ENCODE assay signal across 32 cellular contexts in the genomic region with DNA sequence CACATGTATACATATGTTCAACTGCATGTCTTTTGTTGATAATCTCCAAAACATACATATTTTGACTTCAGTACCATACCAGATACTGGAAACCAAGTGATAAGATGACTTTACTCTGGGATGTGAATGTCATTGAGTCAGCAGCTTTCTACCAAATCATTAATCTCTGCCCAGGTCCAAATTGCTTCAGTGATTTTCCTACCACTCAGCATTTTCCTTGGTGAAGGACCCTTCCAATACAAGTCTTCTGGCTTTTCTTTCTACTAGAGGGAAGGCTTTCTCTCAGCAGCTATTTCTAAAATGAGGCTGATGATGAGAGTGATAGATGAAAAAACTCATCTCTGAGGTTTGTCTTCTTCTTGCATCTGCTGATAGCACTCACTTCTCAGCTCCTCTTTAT.
"Had no signal": no experiment of that assay in that cellular context is flagged by ENCODE, and none has a peak within 500 bp of the region (broad histone marks: within the 10 kb centered on the region; RNA-seq: fewer than 3 reads in every experiment).

No MANE protein-coding gene starts in this region.

- H3K4me3 ChIP-seq: MG63 had no signal

- H3K9me3 ChIP-seq: MG63 had no signal

- H3K36me3 ChIP-seq: MG63 had no signal

- DNase-seq: Karpas-422, Kasumi-1, MG63, MM.1S, MV-4-11, NCI-H1048, NCI-H1092, NCI-H1092 treated with DMSO at 0.1 percent for 48 hours, NCI-H1105, NCI-H1105 treated with DMSO at 0.1 percent for 48 hours, NCI-H1417, NCI-H1417 treated with DMSO at 0.1 percent for 48 hours, NCI-H1436, NCI-H1436 treated with DMSO at 0.1 percent for 48 hours, NCI-H146, NCI-H1694, NCI-H1694 treated with DMSO at 0.1 percent for 48 hours, NCI-H187, NCI-H187 treated with DMSO at 0.1 percent for 48 hours, NCI-H1930, NCI-H2029, NCI-H2029 treated with DMSO at 0.1 percent for 48 hours, NCI-H2081, NCI-H2081 treated with DMSO at 0.1 percent for 48 hours, NCI-H2107, NCI-H2227 treated with DMSO at 0.1 percent for 48 hours, NCI-H226, NCI-H345, NCI-H446, NCI-H446 treated with DMSO at 0.1 percent for 48 hours, NCI-H510A, NCI-H510A treated with DMSO at 0.1 percent for 48 hours had no signal

- H3K27me3 ChIP-seq: MG63 had no signal
